15 cellular contexts compared by ENCODE assay signal in the genomic region with DNA sequence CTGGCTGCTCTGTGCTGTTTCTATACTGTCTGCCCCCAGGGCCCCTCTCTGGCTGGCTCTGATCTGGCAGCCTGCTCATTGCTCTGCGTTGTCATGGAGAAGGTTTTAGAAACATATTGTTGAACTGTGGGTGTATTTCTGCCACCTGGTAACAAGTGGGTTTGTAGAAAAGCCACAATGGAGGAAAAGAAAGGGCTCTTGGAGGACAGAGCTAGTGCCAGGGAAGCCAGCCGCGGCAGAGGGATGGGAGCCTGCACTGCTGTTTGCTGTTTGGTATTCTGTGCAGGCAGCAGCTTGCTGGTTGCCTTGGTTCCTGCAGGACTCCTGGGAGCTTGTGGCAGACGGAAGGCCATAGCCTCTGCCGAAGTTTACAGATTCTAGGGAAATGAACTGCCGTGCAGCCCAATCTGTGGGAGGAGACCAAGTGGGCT. TPM values are rescaled to one million over a fixed set of nuclear protein-coding genes. Genes with fewer than 3 reads are reported as not detected.
DNase-seq lines count a peak whose midpoint lies in the region; ATAC-seq and TF ChIP-seq lines count a peak whose summit lies in the region.
"Had no signal": no experiment of that assay in that cellular context is flagged by ENCODE, and none has a peak within 500 bp of the region (broad histone marks: within the 10 kb centered on the region; RNA-seq: fewer than 3 reads in every experiment).

No MANE protein-coding gene starts in this region.

- peaks cover 0 to 7% (median 0%) of the 10 kb centered on the region in 45 donors for H3K27me3 ChIP-seq in dorsolateral prefrontal cortex

- peak; percentile 29 for DNase-seq in NCI-H2196 (lab: John Stamatoyannopoulos, UW; ENCODE audit: unreplicated experiment)
- DNase-seq in NCI-H2196 treated with DMSO at 0.1 percent for 48 hours (lab: John Stamatoyannopoulos, UW; ENCODE audit: unreplicated experiment) = no peak
- DNase-seq in NCI-H345 (lab: John Stamatoyannopoulos, UW) = peak; percentile 88
- peak in 9 of 10 donors; percentile 46 to 80 (median 69) for DNase-seq in dorsolateral prefrontal cortex
- DNase-seq in stimulated activated effector memory CD8-positive, alpha-beta T cell treated with anti-CD3 and anti-CD28 coated beads, Interleukin-12 subunit alpha, Interleukin-12 subunit beta, amount 100 ng/mL, for 72 hours (ENCODE audit: low spot score in 2 of 2) = no peak
- no peak for DNase-seq in AG08395 (ENCODE audit: low spot score)
- DNase-seq: activated CD8-positive, alpha-beta memory T cell treated with anti-CD3 and anti-CD28 coated beads for 24 hours; activated naive CD8-positive, alpha-beta T cell treated with anti-CD3 and anti-CD28 coated beads for 36 hours; effector CD4-positive, alpha-beta T cell; NK-92 treated with Interleukin-12 subunit alpha and Interleukin-12 subunit beta, amount 100 ng/mL, for 24 hours had no signal

- H3K27ac Mint-ChIP-seq in stimulated activated effector memory CD8-positive, alpha-beta T cell treated with anti-CD3 and anti-CD28 coated beads, Interleukin-12 subunit alpha, Interleukin-12 subunit beta, amount 100 ng/mL, for 72 hours = no peak overlapping the region
- H3K27ac Mint-ChIP-seq: activated naive CD8-positive, alpha-beta T cell treated with anti-CD3 and anti-CD28 coated beads for 36 hours had no signal

- no peaks in the 10 kb centered on the region for H3K4me1 Mint-ChIP-seq in stimulated activated effector memory CD8-positive, alpha-beta T cell treated with anti-CD3 and anti-CD28 coated beads, Interleukin-12 subunit alpha, Interleukin-12 subunit beta, amount 100 ng/mL, for 72 hours
- H3K4me1 Mint-ChIP-seq: activated naive CD8-positive, alpha-beta T cell treated with anti-CD3 and anti-CD28 coated beads for 36 hours had no signal

- intact Hi-C loops in dorsolateral prefrontal cortex (cut with DNase I) = no loop called here

- TF ChIP-seq CTCF in dorsolateral prefrontal cortex (IDR thresholded peaks at IDR 0.05 in 54 of 56, conservative IDR thresholded peaks at IDR 0.05 in 2 of 56; ENCODE audit: low read depth in 1 of 56, partially characterized antibody in 56 of 56) = no peak

- H3K36me3 Mint-ChIP-seq in stimulated activated effector memory CD8-positive, alpha-beta T cell treated with anti-CD3 and anti-CD28 coated beads, Interleukin-12 subunit alpha, Interleukin-12 subunit beta, amount 100 ng/mL, for 72 hours = no peaks in the 10 kb centered on the region
- H3K36me3 Mint-ChIP-seq: activated naive CD8-positive, alpha-beta T cell treated with anti-CD3 and anti-CD28 coated beads for 36 hours had no signal

- H3K4me3 Mint-ChIP-seq in stimulated activated effector memory CD8-positive, alpha-beta T cell treated with anti-CD3 and anti-CD28 coated beads, Interleukin-12 subunit alpha, Interleukin-12 subunit beta, amount 100 ng/mL, for 72 hours = no peak overlapping the region
- H3K4me3 Mint-ChIP-seq: activated naive CD8-positive, alpha-beta T cell treated with anti-CD3 and anti-CD28 coated beads for 36 hours had no signal

- ATAC-seq in stimulated activated effector memory CD8-positive, alpha-beta T cell treated with anti-CD3 and anti-CD28 coated beads, Interleukin-12 subunit alpha, Interleukin-12 subunit beta, amount 100 ng/mL, for 72 hours = peak; percentile 31
- no peak for ATAC-seq in GM21423 (IDR thresholded peaks at IDR 0.05; ENCODE audit: unreplicated experiment)
- no peak for ATAC-seq in GM21717 (IDR thresholded peaks at IDR 0.05; ENCODE audit: unreplicated experiment)

- no peak overlapping the region for H3K4me3 ChIP-seq in dorsolateral prefrontal cortex
- H3K4me3 ChIP-seq: hepatocyte had no signal

- H3K9me3 Mint-ChIP-seq in stimulated activated effector memory CD8-positive, alpha-beta T cell treated with anti-CD3 and anti-CD28 coated beads, Interleukin-12 subunit alpha, Interleukin-12 subunit beta, amount 100 ng/mL, for 72 hours = no peaks in the 10 kb centered on the region
- H3K9me3 Mint-ChIP-seq: activated naive CD8-positive, alpha-beta T cell treated with anti-CD3 and anti-CD28 coated beads for 36 hours had no signal

- H3K27ac ChIP-seq in dorsolateral prefrontal cortex = peak overlapping the region in 50 of 59 donors; percentile 1 to 83 (median 53)
- H3K27ac ChIP-seq: hepatocyte had no signal

RNA-seq across cellular contexts. Expression of a gene that starts 15.1 kb away (rescaled TPM):
- total RNA-seq in dorsolateral prefrontal cortex = 10 to 100 TPM in 59 of 120 experiments, 1 to 10 TPM in 61; 2.8 to 14.6 (median 10.0) TPM
- total RNA-seq: A172; activated naive CD8-positive, alpha-beta T cell treated with anti-CD3 and anti-CD28 coated beads for 36 hours; HT-29 had no signal

RNA-seq across cellular contexts. Expression of a gene that starts 51.8 kb away (rescaled TPM):
- 10 to 100 TPM; 25.2 to 57.8 (median 35.8) TPM for total RNA-seq in dorsolateral prefrontal cortex

Comparison
In these comparisons a context has a peak if more than half of its experiments do, and no peak if none do; other contexts are left out.
1. DNase-seq: peak in NCI-H2196 (single experiment), NCI-H345 (single experiment) and dorsolateral prefrontal cortex (9 of 10); none in NCI-H2196 treated with DMSO at 0.1 percent for 48 hours (single experiment), stimulated activated effector memory CD8-positive, alpha-beta T cell treated with anti-CD3 and anti-CD28 coated beads, Interleukin-12 subunit alpha, Interleukin-12 subunit beta, amount 100 ng/mL, for 72 hours (0 of 2) and AG08395 (single experiment).